9 cellular contexts compared by ENCODE assay signal in the genomic region with DNA sequence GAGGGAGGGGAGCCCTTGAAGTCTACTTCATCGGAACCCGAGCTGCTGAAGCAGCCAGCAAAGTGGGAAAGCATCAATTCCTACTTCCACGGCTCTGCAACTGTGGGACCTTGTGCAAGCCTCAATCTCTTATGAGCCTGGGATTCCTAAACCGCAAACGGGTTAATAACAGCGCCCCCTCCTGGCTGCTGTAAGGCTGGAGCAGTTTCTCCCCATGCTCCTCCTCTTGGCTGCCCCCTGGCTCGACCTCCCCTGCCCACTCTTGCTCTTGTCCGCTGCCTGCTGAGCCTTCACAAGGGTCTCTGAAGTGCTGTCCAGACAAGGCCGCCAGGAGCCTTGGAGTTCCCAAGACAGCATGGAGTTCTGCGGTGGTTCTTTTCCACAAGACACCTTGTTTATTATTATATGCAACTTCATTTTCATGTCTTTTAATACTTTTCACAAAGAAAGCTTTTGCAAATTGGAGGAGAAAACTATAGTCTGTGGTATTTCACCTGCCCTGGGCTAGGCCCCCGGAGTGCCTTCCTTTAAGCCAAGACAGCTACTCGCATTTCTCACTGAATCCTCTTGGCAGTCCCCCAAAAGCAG.
DNase-seq lines count a peak whose midpoint lies in the region; ATAC-seq and TF ChIP-seq lines count a peak whose summit lies in the region.
"Had no signal": no experiment of that assay in that cellular context is flagged by ENCODE, and none has a peak within 500 bp of the region (broad histone marks: within the 10 kb centered on the region; RNA-seq: fewer than 3 reads in every experiment).

No MANE protein-coding gene starts in this region.

- H3K27me3 ChIP-seq in CD8-positive, alpha-beta T cell (ENCODE audit: insufficient read depth, low read length), result no peaks in the 10 kb centered on the region

- peak; percentile 23 for TF ChIP-seq CTCF in cardiac fibroblast (IDR thresholded peaks at IDR 0.05; ENCODE audit: low read depth, low read length)
- no peak for TF ChIP-seq CTCF in CD14-positive monocyte (IDR thresholded peaks at IDR 0.05)
- no peak for TF ChIP-seq CTCF in CD8-positive, alpha-beta T cell (IDR thresholded peaks at IDR 0.05)

- peaks cover 0 to 3% (median 2%) of the 10 kb centered on the region in 3 donors for H3K27me3 Mint-ChIP-seq in CD14-positive monocyte (ENCODE audit: low read depth in 3 of 3)
- peaks cover 4% of the 10 kb centered on the region for H3K27me3 Mint-ChIP-seq in CD8-positive, alpha-beta T cell (ENCODE audit: low read depth)

- H3K9me3 ChIP-seq in CD8-positive, alpha-beta T cell (ENCODE audit: low read length), result no peaks in the 10 kb centered on the region

- DNase-seq in DMS 273 (lab: John Stamatoyannopoulos, UW; ENCODE audit: unreplicated experiment) (peak; percentile 53), DMS 273 treated with DMSO at 0.1 percent for 48 hours (lab: John Stamatoyannopoulos, UW) (no peak), cardiac fibroblast (ENCODE audit: low read depth in 2 of 2) (peak; percentile 20 to 42), myocyte (ENCODE audit: low read depth) (peak; percentile 18), CD14-positive monocyte (ENCODE audit: low spot score) (no peak), activated T-cell treated with anti-CD3 and anti-CD28 coated beads for 4 hours (no peak)
- DNase-seq in CD8-positive, alpha-beta T cell, result no peak
- DNase-seq: NCI-H146 had no signal

- peaks cover 0 to 3% (median 0%) of the 10 kb centered on the region in 7 donors for H3K9me3 Mint-ChIP-seq in CD14-positive monocyte
- no peaks in the 10 kb centered on the region for H3K9me3 Mint-ChIP-seq in CD8-positive, alpha-beta T cell

- POLR2A ChIA-PET in CD8-positive, alpha-beta T cell (lab: Charles Lee), result no interaction called here

- no peak overlapping the region for H3K4me3 Mint-ChIP-seq in CD14-positive monocyte
- H3K4me3 Mint-ChIP-seq in CD8-positive, alpha-beta T cell, result no peak overlapping the region

- CTCF ChIA-PET in CD8-positive, alpha-beta T cell (lab: Charles Lee), result no interaction called here

- H3K36me3 Mint-ChIP-seq in CD14-positive monocyte, result no peaks in the 10 kb centered on the region
- no peaks in the 10 kb centered on the region for H3K36me3 Mint-ChIP-seq in CD8-positive, alpha-beta T cell

- no peaks in the 10 kb centered on the region for H3K4me1 Mint-ChIP-seq in CD14-positive monocyte
- H3K4me1 Mint-ChIP-seq in CD8-positive, alpha-beta T cell (ENCODE audit: low read depth), result no peaks in the 10 kb centered on the region

- H3K4me3 ChIP-seq in cardiac fibroblast (replicated peaks in 1 of 2; ENCODE audit: low read depth in 2 of 2, low read length in 2 of 2), result no peak overlapping the region
- H3K4me3 ChIP-seq in CD8-positive, alpha-beta T cell (ENCODE audit: low read depth, low read length), result no peak overlapping the region

- no peak overlapping the region for H3K27ac Mint-ChIP-seq in CD14-positive monocyte
- no peak overlapping the region for H3K27ac Mint-ChIP-seq in CD8-positive, alpha-beta T cell

- H3K4me1 ChIP-seq in CD8-positive, alpha-beta T cell (ENCODE audit: insufficient read depth, low read length), result no peaks in the 10 kb centered on the region

- no peaks in the 10 kb centered on the region for H3K36me3 ChIP-seq in CD8-positive, alpha-beta T cell (ENCODE audit: insufficient read depth, low read length)

- ATAC-seq in HG02759 (IDR thresholded peaks at IDR 0.05; ENCODE audit: unreplicated experiment), result peak; percentile 56
- ATAC-seq in CD8-positive, alpha-beta T cell, result no peak

- intact Hi-C loops in CD14-positive monocyte (cut with micrococcal nuclease), result no loop called here
- intact Hi-C loops in CD8-positive, alpha-beta T cell (cut with DNase I, micrococcal nuclease), result no loop called here

- no peak overlapping the region for H3K27ac ChIP-seq in CD8-positive, alpha-beta T cell (ENCODE audit: low read depth, low read length)

Comparison
In these comparisons a context has a peak if more than half of its experiments do, and no peak if none do; other contexts are left out.
1. DNase-seq: peak in DMS 273 (single experiment), cardiac fibroblast (2 of 2) and myocyte (single experiment); none in DMS 273 treated with DMSO at 0.1 percent for 48 hours (single experiment), CD14-positive monocyte (single experiment), activated T-cell treated with anti-CD3 and anti-CD28 coated beads for 4 hours (single experiment) and CD8-positive, alpha-beta T cell (0 of 7).